Comparison of ENCODE assay signal across 36 cellular contexts in genomic region chr4:79132826-79133225, GRCh38.
"Had no signal": no experiment of that assay in that cellular context is flagged by ENCODE, and none has a peak within 500 bp of the region (broad histone marks: within the 10 kb centered on the region; RNA-seq: fewer than 3 reads in every experiment).

No MANE protein-coding gene starts in this region.

- H3K27ac ChIP-seq: KMS-11 had no signal

- H3K27me3 ChIP-seq: MG63 had no signal

- DNase-seq: Karpas-422, Kasumi-1, MG63, MM.1S, MV-4-11, NCI-H1048, NCI-H1092, NCI-H1092 treated with DMSO at 0.1 percent for 48 hours, NCI-H1105, NCI-H1105 treated with DMSO at 0.1 percent for 48 hours, NCI-H1417, NCI-H1417 treated with DMSO at 0.1 percent for 48 hours, NCI-H1436, NCI-H1436 treated with DMSO at 0.1 percent for 48 hours, NCI-H146, NCI-H1694, NCI-H1694 treated with DMSO at 0.1 percent for 48 hours, NCI-H187, NCI-H187 treated with DMSO at 0.1 percent for 48 hours, NCI-H1930, NCI-H2029, NCI-H2029 treated with DMSO at 0.1 percent for 48 hours, NCI-H2081, NCI-H2081 treated with DMSO at 0.1 percent for 48 hours, NCI-H2107, NCI-H2171, NCI-H2171 treated with DMSO at 0.1 percent for 48 hours, NCI-H2227 treated with DMSO at 0.1 percent for 48 hours, NCI-H226, NCI-H345, NCI-H446, NCI-H446 treated with DMSO at 0.1 percent for 48 hours, NCI-H510A, NCI-H510A treated with DMSO at 0.1 percent for 48 hours, NCI-H524 had no signal

- H3K36me3 ChIP-seq: MG63 had no signal

- H3K9me3 ChIP-seq: MG63 had no signal

- H3K4me3 ChIP-seq: MG63 had no signal
